ENCODE assay signal across 21 cellular contexts in the genomic region with DNA sequence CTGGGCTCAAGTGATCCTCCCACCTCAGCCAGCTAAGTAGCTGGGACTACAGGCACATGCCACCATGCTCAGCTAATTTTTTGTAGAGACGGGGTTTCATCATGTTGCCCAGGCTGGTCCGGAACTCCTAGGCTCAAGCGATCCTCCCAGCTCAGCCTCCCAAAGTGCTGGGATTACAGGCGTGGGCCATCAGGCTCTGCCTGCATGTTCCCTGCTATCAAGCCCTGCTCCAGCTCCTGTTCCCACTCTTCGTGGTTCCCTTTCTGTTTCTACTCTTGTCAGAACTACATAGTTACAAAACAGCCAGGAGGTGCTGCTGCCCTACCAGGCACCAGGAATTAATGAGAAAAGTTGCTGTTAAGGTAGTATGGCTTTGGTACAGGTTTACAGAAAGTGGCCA. TPM values are rescaled to one million over a fixed set of nuclear protein-coding genes. Genes with fewer than 3 reads are reported as not detected.
DNase-seq lines count a peak whose midpoint lies in the region; ATAC-seq and TF ChIP-seq lines count a peak whose summit lies in the region.
"Had no signal": no experiment of that assay in that cellular context is flagged by ENCODE, and none has a peak within 500 bp of the region (broad histone marks: within the 10 kb centered on the region; RNA-seq: fewer than 3 reads in every experiment).

No MANE protein-coding gene starts in this region.

- no peak overlapping the region for H3K27ac Mint-ChIP-seq in osteocyte (ENCODE audit: unreplicated experiment)
- H3K27ac Mint-ChIP-seq: CD4-positive, CD25-positive, alpha-beta regulatory T cell; CD8-positive, alpha-beta T cell had no signal

- no peak overlapping the region for H3K27ac ChIP-seq in BLaER1 treated with 17β-estradiol and CSF1 and Interleukin-3, amounts not matched to agents 10 nM and 100 nM
- H3K27ac ChIP-seq: A549, C4-2B, GM23248 had no signal

- DNase-seq in activated CD8-positive, alpha-beta memory T cell treated with anti-CD3 and anti-CD28 coated beads for 24 hours: peak; percentile 33
- DNase-seq in activated CD8-positive, alpha-beta memory T cell treated with anti-CD3 and anti-CD28 coated beads, Interleukin-2, amount 50 U/mL, for 4 hours: no peak
- DNase-seq in osteocyte (ENCODE audit: extremely low spot score, unreplicated experiment) (peak; percentile 59), NCI-H446 (lab: John Stamatoyannopoulos, UW) (no peak)
- DNase-seq: 8988T; ACHN; AML-193; BE2C; CD4-positive, CD25-positive, alpha-beta regulatory T cell; DMS 273 treated with DMSO at 0.1 percent for 48 hours; DMS79; EL; GDM1; GM23248; HCEC 1CT had no signal

- H3K9ac ChIP-seq in BLaER1 treated with 17β-estradiol and CSF1 and Interleukin-3, amounts not matched to agents 10 nM and 100 nM: no peak overlapping the region
- H3K9ac ChIP-seq: GM23248 had no signal

- TF ChIP-seq CTCF in osteocyte (IDR thresholded peaks at IDR 0.05): no peak

- peaks cover 8% of the 10 kb centered on the region for H3K4me1 Mint-ChIP-seq in osteocyte (ENCODE audit: unreplicated experiment)

- peaks cover 11 to 21% (median 16%) of the 10 kb centered on the region in 10 experiments for H3K4me1 ChIP-seq in BLaER1 treated with 17β-estradiol and CSF1 and Interleukin-3, amounts not matched to agents 10 nM and 100 nM
- H3K4me1 ChIP-seq: A549, BE2C had no signal

- H3K4me3 Mint-ChIP-seq in osteocyte (ENCODE audit: unreplicated experiment): no peak overlapping the region
- H3K4me3 Mint-ChIP-seq: CD4-positive, CD25-positive, alpha-beta regulatory T cell; CD8-positive, alpha-beta T cell had no signal

- peaks cover under 1% of the 10 kb centered on the region for H3K9me3 Mint-ChIP-seq in osteocyte (ENCODE audit: unreplicated experiment)
- H3K9me3 Mint-ChIP-seq: CD8-positive, alpha-beta T cell had no signal

- H3K27me3 Mint-ChIP-seq in osteocyte (ENCODE audit: unreplicated experiment): no peaks in the 10 kb centered on the region
- H3K27me3 Mint-ChIP-seq: CD4-positive, CD25-positive, alpha-beta regulatory T cell had no signal

- no peak for ATAC-seq in esophagus mucosa
- ATAC-seq: A549; CD8-positive, alpha-beta T cell; GM12878 had no signal

- H3K4me3 ChIP-seq in BLaER1 treated with 17β-estradiol and CSF1 and Interleukin-3, amounts not matched to agents 10 nM and 100 nM: no peak overlapping the region
- H3K4me3 ChIP-seq: A549, GM12878, GM23248 had no signal

- H3K9me3 ChIP-seq in BLaER1 treated with 17β-estradiol and CSF1 and Interleukin-3, amounts not matched to agents 10 nM and 100 nM (replicated peaks in 1 of 11): peaks cover 2 to 8% (median 4%) of the 10 kb centered on the region in 11 experiments; a peak in 20 of 22 replicates
- H3K9me3 ChIP-seq: A549, BE2C had no signal

- peaks cover 4% of the 10 kb centered on the region for H3K36me3 Mint-ChIP-seq in osteocyte (ENCODE audit: unreplicated experiment)
- H3K36me3 Mint-ChIP-seq: CD8-positive, alpha-beta T cell had no signal

- peaks cover 0 to 8% (median 0%) of the 10 kb centered on the region in 11 experiments; a peak in 7 of 22 replicates for H3K36me3 ChIP-seq in BLaER1 treated with 17β-estradiol and CSF1 and Interleukin-3, amounts not matched to agents 10 nM and 100 nM
- H3K36me3 ChIP-seq: BE2C had no signal

- peaks cover 27 to 91% (median 78%) of the 10 kb centered on the region in 11 experiments for H3K27me3 ChIP-seq in BLaER1 treated with 17β-estradiol and CSF1 and Interleukin-3, amounts not matched to agents 10 nM and 100 nM
- H3K27me3 ChIP-seq: BE2C had no signal

- peak overlapping the region in 8 of 11 experiments; percentile 35 to 58 (median 46); a peak in 8 of 22 replicates for H3K4me2 ChIP-seq in BLaER1 treated with 17β-estradiol and CSF1 and Interleukin-3, amounts not matched to agents 10 nM and 100 nM
- H3K4me2 ChIP-seq: A549 had no signal

- H4K20me1 ChIP-seq in BLaER1 treated with 17β-estradiol and CSF1 and Interleukin-3, amounts not matched to agents 10 nM and 100 nM: peaks cover 0 to 22% (median 3%) of the 10 kb centered on the region in 11 experiments; a peak in 9 of 22 replicates

RNA-seq across cellular contexts. Expression of gene TIMP1, which starts 8.7 kb away (rescaled TPM):
- total RNA-seq in osteocyte (403 and 405 TPM in 2 replicates), esophagus mucosa (51.4 TPM)

RNA-seq across cellular contexts. Expression of gene SYN1, which starts 28.7 kb away (rescaled TPM):
- total RNA-seq in osteocyte: 0.71 and 1.9 TPM in 2 replicates
- total RNA-seq in esophagus mucosa: 0.16 TPM
- total RNA-seq: CD4-positive, CD25-positive, alpha-beta regulatory T cell; GM23248 had no signal

RNA-seq across cellular contexts. Expression of gene ARAF, which starts 30.0 kb away (rescaled TPM):
- total RNA-seq in osteocyte (66.8 and 73.9 TPM in 2 replicates), esophagus mucosa (33.8 TPM)

RNA-seq across cellular contexts. Expression of gene CFP, which starts 38.7 kb away (rescaled TPM):
- total RNA-seq in osteocyte (0.57 and 0.97 TPM in 2 replicates), esophagus mucosa (0.48 TPM)
- total RNA-seq: GM23248 had no signal

RNA-seq across cellular contexts. Expression of gene ELK1, which starts 59.4 kb away (rescaled TPM):
- 40.9 and 41.5 TPM in 2 replicates for total RNA-seq in osteocyte
- total RNA-seq in esophagus mucosa: 17.5 TPM

Comparison
In these comparisons a context has a peak if more than half of its experiments do, and no peak if none do; other contexts are left out.
1. DNase-seq: peak in activated CD8-positive, alpha-beta memory T cell treated with anti-CD3 and anti-CD28 coated beads for 24 hours (single experiment) and osteocyte (single experiment); none in activated CD8-positive, alpha-beta memory T cell treated with anti-CD3 and anti-CD28 coated beads, Interleukin-2, amount 50 U/mL, for 4 hours (single experiment) and NCI-H446 (0 of 2).